In the genomic region with DNA sequence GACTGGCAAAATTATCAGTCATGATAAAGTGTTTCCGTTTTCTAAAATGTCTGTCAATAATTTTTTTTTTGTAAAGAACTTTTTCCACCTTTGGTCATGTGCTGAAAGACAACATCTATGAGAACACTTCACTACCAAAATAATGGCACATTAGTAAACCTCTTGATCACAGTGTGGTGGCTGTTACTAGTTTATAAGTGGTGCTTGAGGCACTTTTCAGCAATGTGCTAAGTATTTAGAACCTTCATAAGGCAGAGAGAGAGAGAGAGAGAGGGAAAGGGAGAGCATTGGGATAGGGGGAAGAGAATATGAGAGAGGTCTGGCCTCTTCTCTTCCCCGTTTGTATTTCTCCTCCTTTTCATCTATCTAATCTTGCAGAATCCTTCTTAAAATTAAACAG, we compare ENCODE assay signal across 17 cellular contexts. TPM values are rescaled to one million over a fixed set of nuclear protein-coding genes. Genes with fewer than 3 reads are reported as not detected.
DNase-seq lines count a peak whose midpoint lies in the region; ATAC-seq and TF ChIP-seq lines count a peak whose summit lies in the region.
"Had no signal": no experiment of that assay in that cellular context is flagged by ENCODE, and none has a peak within 500 bp of the region (broad histone marks: within the 10 kb centered on the region; RNA-seq: fewer than 3 reads in every experiment).

No MANE protein-coding gene starts in this region.

- H3K9me3 ChIP-seq in lower lobe of right lung (no peaks in the 10 kb centered on the region), mucosa of descending colon (no peaks in the 10 kb centered on the region)
- H3K9me3 ChIP-seq: BLaER1 had no signal

- intact Hi-C loops in lower lobe of right lung (cut with DNase I): no loop called here
- intact Hi-C loops in left colon (cut with DNase I, micrococcal nuclease): no loop called here
- intact Hi-C loops in mucosa of descending colon (cut with DNase I, micrococcal nuclease): no loop called here

- H3K4me1 ChIP-seq in lower lobe of right lung (no peaks in the 10 kb centered on the region), mucosa of descending colon (ENCODE audit: low read depth) (no peaks in the 10 kb centered on the region)
- H3K4me1 ChIP-seq: BLaER1 had no signal

- H3K27me3 ChIP-seq in lower lobe of right lung (ENCODE audit: low read depth): no peaks in the 10 kb centered on the region
- H3K27me3 ChIP-seq: BLaER1 had no signal

- H3K27ac ChIP-seq in lower lobe of right lung: no peak overlapping the region
- H3K27ac ChIP-seq: 22Rv1, BLaER1, PC-9 had no signal

- H3K4me3 ChIP-seq in lower lobe of right lung (no peak overlapping the region), mucosa of descending colon (no peak overlapping the region)
- H3K4me3 ChIP-seq: BLaER1, PC-9 had no signal

- DNase-seq in NCI-H187 treated with DMSO at 0.1 percent for 48 hours (lab: John Stamatoyannopoulos, UW) (peak; percentile 14), NCI-H187 (lab: John Stamatoyannopoulos, UW) (no peak), NCI-H1417 treated with DMSO at 0.1 percent for 48 hours (lab: John Stamatoyannopoulos, UW) (peak; percentile 23), NCI-H345 (lab: John Stamatoyannopoulos, UW) (peak; percentile 63), lower lobe of right lung (no peak), left colon (no peak), mucosa of descending colon (no peak)
- DNase-seq: CD8-positive, alpha-beta memory T cell; HCEC 1CT; Kasumi-1; NCI-H1694 treated with DMSO at 0.1 percent for 48 hours; NCI-H446 treated with DMSO at 0.1 percent for 48 hours; PC-9 had no signal

- no peaks in the 10 kb centered on the region for H3K36me3 ChIP-seq in lower lobe of right lung
- H3K36me3 ChIP-seq in mucosa of descending colon (ENCODE audit: low read depth): no peaks in the 10 kb centered on the region
- H3K36me3 ChIP-seq: BLaER1 had no signal

- TF ChIP-seq CTCF in lower lobe of right lung (IDR thresholded peaks at IDR 0.05): no peak
- TF ChIP-seq CTCF in mucosa of descending colon (IDR thresholded peaks at IDR 0.05): no peak

- peak; percentile 51 to 52 for ATAC-seq in lower lobe of right lung
- ATAC-seq in GM18511 (IDR thresholded peaks at IDR 0.05; ENCODE audit: unreplicated experiment): no peak
- no peak for ATAC-seq in left colon
- ATAC-seq in mucosa of descending colon: no peak

RNA-seq across cellular contexts. Expression of a gene that starts 1.1 kb away (rescaled TPM):
- total RNA-seq in lower lobe of right lung: 1.1 TPM
- total RNA-seq in left colon: not detected
- under 1 TPM in 2 of 3 donors, not detected in 1; 0.09 TPM for total RNA-seq in mucosa of descending colon
- total RNA-seq: CD8-positive, alpha-beta memory T cell; SK-MEL-5 had no signal

Comparison
In these comparisons a context has a peak if more than half of its experiments do, and no peak if none do; other contexts are left out.
1. DNase-seq: peak in NCI-H187 treated with DMSO at 0.1 percent for 48 hours (single experiment), NCI-H1417 treated with DMSO at 0.1 percent for 48 hours (single experiment) and NCI-H345 (single experiment); none in NCI-H187 (0 of 2), lower lobe of right lung (single experiment), left colon (0 of 2) and mucosa of descending colon (0 of 3).
2. ATAC-seq: peak in lower lobe of right lung (2 of 2); none in GM18511 (single experiment), left colon (single experiment) and mucosa of descending colon (single experiment).